In the genomic region with DNA sequence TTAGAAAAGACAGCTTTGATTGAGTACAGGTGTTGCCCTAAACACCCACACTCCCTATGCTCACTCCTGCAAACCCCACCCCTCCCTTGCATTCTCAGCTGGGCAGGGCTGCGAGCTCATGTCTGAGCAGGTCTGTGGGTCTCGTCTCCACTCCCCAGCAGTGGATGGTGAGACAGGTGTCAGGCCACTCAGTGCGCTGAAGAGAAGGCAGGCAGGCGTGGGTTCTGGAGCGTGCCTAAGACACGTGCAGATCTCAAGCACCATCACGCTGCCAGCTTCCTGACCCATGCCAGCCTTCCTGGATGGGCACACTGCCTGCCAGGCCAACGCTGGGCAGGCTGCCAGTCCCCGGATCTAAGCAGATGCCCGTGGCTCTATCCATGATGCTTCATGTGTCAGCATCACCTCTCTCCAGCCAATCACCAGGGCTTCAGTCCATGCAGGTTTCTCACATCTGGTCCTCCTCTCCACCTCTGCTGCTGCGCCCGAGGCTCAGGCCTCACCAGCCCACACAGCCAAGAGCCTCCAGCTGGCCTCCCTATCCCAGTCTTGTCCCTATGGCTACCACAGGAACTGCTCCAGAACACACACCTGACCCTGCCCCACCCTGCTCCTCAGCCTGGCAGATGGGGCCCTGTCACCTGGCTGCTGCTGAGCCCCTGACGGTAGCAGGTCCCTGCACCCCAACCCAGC, we compare ENCODE assay signal across 10 cellular contexts. TPM values are rescaled to one million over a fixed set of nuclear protein-coding genes. Genes with fewer than 3 reads are reported as not detected.
DNase-seq lines count a peak whose midpoint lies in the region; ATAC-seq and TF ChIP-seq lines count a peak whose summit lies in the region.
"Had no signal": no experiment of that assay in that cellular context is flagged by ENCODE, and none has a peak within 500 bp of the region (broad histone marks: within the 10 kb centered on the region; RNA-seq: fewer than 3 reads in every experiment).

No MANE protein-coding gene starts in this region.

- intact Hi-C loops in activated CD4-positive, alpha-beta memory T cell treated with anti-CD3 and anti-CD28 coated beads for 36 hours (cut with micrococcal nuclease): no loop called here
- intact Hi-C loops in ovary (cut with DNase I): no loop called here

- ATAC-seq in GM19351 (IDR thresholded peaks at IDR 0.05; ENCODE audit: unreplicated experiment): no peak

- H3K4me1 Mint-ChIP-seq in activated CD4-positive, alpha-beta memory T cell treated with anti-CD3 and anti-CD28 coated beads, Interleukin-2, amount 10 ng/mL, durations not matched to agents 7 days and 5 days: peaks cover 34% of the 10 kb centered on the region
- H3K4me1 Mint-ChIP-seq in activated CD4-positive, alpha-beta memory T cell treated with anti-CD3 and anti-CD28 coated beads for 36 hours (ENCODE audit: low read depth): peaks cover 15% of the 10 kb centered on the region

- peak overlapping the region; percentile 49 for H3K27ac Mint-ChIP-seq in activated CD4-positive, alpha-beta memory T cell treated with anti-CD3 and anti-CD28 coated beads, Interleukin-2, amount 10 ng/mL, durations not matched to agents 7 days and 5 days
- H3K27ac Mint-ChIP-seq in activated CD4-positive, alpha-beta memory T cell treated with anti-CD3 and anti-CD28 coated beads for 36 hours: no peak overlapping the region
- H3K27ac Mint-ChIP-seq: stimulated activated naive CD8-positive, alpha-beta T cell treated with anti-CD3 and anti-CD28 coated beads, Interleukin-15, Interleukin-2, amounts not matched to agents 100 ng/mL and 50 ng/mL, for 24 hours had no signal

- POLR2A ChIA-PET in activated CD4-positive, alpha-beta memory T cell treated with anti-CD3 and anti-CD28 coated beads, Interleukin-2, amount 10 ng/mL, durations not matched to agents 7 days and 5 days (lab: Charles Lee): interaction anchor here (1.0 kb wide), 1 partner anchor 42 kb away, joined by 3 read pairs; no protein-coding TSS in a partner anchor
- POLR2A ChIA-PET in activated CD4-positive, alpha-beta memory T cell treated with anti-CD3 and anti-CD28 coated beads for 36 hours (lab: Charles Lee): no interaction called here

- H3K27me3 Mint-ChIP-seq in activated CD4-positive, alpha-beta memory T cell treated with anti-CD3 and anti-CD28 coated beads, Interleukin-2, amount 10 ng/mL, durations not matched to agents 7 days and 5 days: no peaks in the 10 kb centered on the region
- H3K27me3 Mint-ChIP-seq in activated CD4-positive, alpha-beta memory T cell treated with anti-CD3 and anti-CD28 coated beads for 36 hours: no peaks in the 10 kb centered on the region
- H3K27me3 Mint-ChIP-seq: stimulated activated naive CD8-positive, alpha-beta T cell treated with anti-CD3 and anti-CD28 coated beads, Interleukin-15, Interleukin-2, amounts not matched to agents 100 ng/mL and 50 ng/mL, for 24 hours had no signal

- H3K36me3 Mint-ChIP-seq in activated CD4-positive, alpha-beta memory T cell treated with anti-CD3 and anti-CD28 coated beads, Interleukin-2, amount 10 ng/mL, durations not matched to agents 7 days and 5 days (ENCODE audit: low read depth): peaks cover 46% of the 10 kb centered on the region
- peaks cover 18% of the 10 kb centered on the region for H3K36me3 Mint-ChIP-seq in activated CD4-positive, alpha-beta memory T cell treated with anti-CD3 and anti-CD28 coated beads for 36 hours

- H3K27ac ChIP-seq in substantia nigra (ENCODE audit: low read depth, low read length, poor library complexity, severe bottlenecking): no peak overlapping the region
- H3K27ac ChIP-seq in ovary: no peak overlapping the region

- WGBS in ovary, 3 donors: 79 to 86% (median 83%) methylated on average over 13 of the region's 13 CpGs

- H3K4me3 ChIP-seq in ovary: no peak overlapping the region

- no peaks in the 10 kb centered on the region for H3K36me3 ChIP-seq in ovary

- DNase-seq in activated CD4-positive, alpha-beta memory T cell treated with anti-CD3 and anti-CD28 coated beads, Interleukin-2, amount 10 ng/mL, durations not matched to agents 7 days and 5 days: no peak
- no peak for DNase-seq in activated CD4-positive, alpha-beta memory T cell treated with anti-CD3 and anti-CD28 coated beads for 36 hours
- peak; percentile 19 for DNase-seq in astrocyte of the hippocampus (ENCODE audit: low read depth, low spot score)
- peak; percentile 28 for DNase-seq in kidney tubule cell (ENCODE audit: low spot score)
- DNase-seq in substantia nigra (lab: John Stamatoyannopoulos, UW): peak in 30 of 49 donors; percentile 3 to 94 (median 37)
- no peak for DNase-seq in GOT3 (lab: John Stamatoyannopoulos, UW)
- DNase-seq in ovary: no peak
- DNase-seq: activated gamma-delta T cell treated with Interleukin-2 at 50 U/mL for 16 hours had no signal

- CTCF ChIA-PET in activated CD4-positive, alpha-beta memory T cell treated with anti-CD3 and anti-CD28 coated beads, Interleukin-2, amount 10 ng/mL, durations not matched to agents 7 days and 5 days (lab: Charles Lee): no interaction called here
- CTCF ChIA-PET in activated CD4-positive, alpha-beta memory T cell treated with anti-CD3 and anti-CD28 coated beads for 36 hours (lab: Charles Lee): no interaction called here

- TF ChIP-seq POLR2A in ovary (IDR thresholded peaks at IDR 0.05): no peak

- H3K9me3 Mint-ChIP-seq in activated CD4-positive, alpha-beta memory T cell treated with anti-CD3 and anti-CD28 coated beads, Interleukin-2, amount 10 ng/mL, durations not matched to agents 7 days and 5 days: no peaks in the 10 kb centered on the region
- no peaks in the 10 kb centered on the region for H3K9me3 Mint-ChIP-seq in activated CD4-positive, alpha-beta memory T cell treated with anti-CD3 and anti-CD28 coated beads for 36 hours
- H3K9me3 Mint-ChIP-seq: stimulated activated naive CD8-positive, alpha-beta T cell treated with anti-CD3 and anti-CD28 coated beads, Interleukin-15, Interleukin-2, amounts not matched to agents 100 ng/mL and 50 ng/mL, for 24 hours had no signal

- no peaks in the 10 kb centered on the region for H3K9me3 ChIP-seq in ovary

- H3K27me3 ChIP-seq in ovary: no peaks in the 10 kb centered on the region

- H3K4me1 ChIP-seq in ovary (ENCODE audit: insufficient read depth): no peaks in the 10 kb centered on the region

- no peak for TF ChIP-seq EP300 in ovary (IDR thresholded peaks at IDR 0.05)

- TF ChIP-seq CTCF in ovary (IDR thresholded peaks at IDR 0.05): no peak

- no peak overlapping the region for H3K4me3 Mint-ChIP-seq in activated CD4-positive, alpha-beta memory T cell treated with anti-CD3 and anti-CD28 coated beads, Interleukin-2, amount 10 ng/mL, durations not matched to agents 7 days and 5 days
- no peak overlapping the region for H3K4me3 Mint-ChIP-seq in activated CD4-positive, alpha-beta memory T cell treated with anti-CD3 and anti-CD28 coated beads for 36 hours
- H3K4me3 Mint-ChIP-seq: stimulated activated naive CD8-positive, alpha-beta T cell treated with anti-CD3 and anti-CD28 coated beads, Interleukin-15, Interleukin-2, amounts not matched to agents 100 ng/mL and 50 ng/mL, for 24 hours had no signal

RNA-seq across cellular contexts. Expression of gene EPS15L1, which starts 42.6 kb away (rescaled TPM):
- total RNA-seq in activated CD4-positive, alpha-beta memory T cell treated with anti-CD3 and anti-CD28 coated beads, Interleukin-2, amount 10 ng/mL, durations not matched to agents 7 days and 5 days: 10 to 100 TPM; 39.0 to 42.7 TPM
- total RNA-seq in activated CD4-positive, alpha-beta memory T cell treated with anti-CD3 and anti-CD28 coated beads for 36 hours: 10 to 100 TPM; 25.9 to 27.3 TPM
- 10 to 100 TPM; 17.8 to 52.3 (median 43.5) TPM for total RNA-seq in ovary
- polyA plus RNA-seq in ovary: 10 to 100 TPM; 21.7 to 25.4 TPM

Comparison
In these comparisons a context has a peak if more than half of its experiments do, and no peak if none do; other contexts are left out.
1. DNase-seq: peak in astrocyte of the hippocampus (single experiment), kidney tubule cell (single experiment) and substantia nigra (30 of 49); none in activated CD4-positive, alpha-beta memory T cell treated with anti-CD3 and anti-CD28 coated beads, Interleukin-2, amount 10 ng/mL, durations not matched to agents 7 days and 5 days (single experiment), activated CD4-positive, alpha-beta memory T cell treated with anti-CD3 and anti-CD28 coated beads for 36 hours (single experiment), GOT3 (single experiment) and ovary (0 of 5).